25 cellular contexts compared by ENCODE assay signal in the genomic region with DNA sequence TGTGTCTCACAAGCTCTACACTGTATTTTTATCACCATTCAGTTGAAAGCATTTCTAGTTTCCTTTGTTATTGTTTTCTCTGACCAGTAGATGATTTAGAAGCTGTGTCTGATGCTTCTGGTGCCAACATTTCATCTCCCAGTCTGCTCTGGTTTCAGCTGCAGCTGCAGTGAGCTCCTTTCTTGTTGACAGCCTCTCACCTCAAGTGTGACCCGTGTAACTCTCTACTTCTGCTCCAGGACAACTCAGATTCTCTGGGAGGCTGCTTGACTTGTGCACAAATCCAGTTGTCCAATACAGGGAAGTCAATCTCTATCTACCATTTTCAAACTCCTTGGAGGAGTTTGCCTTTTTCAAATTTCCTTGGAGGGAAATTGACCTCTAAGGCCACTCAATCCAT.
"Had no signal": no experiment of that assay in that cellular context is flagged by ENCODE, and none has a peak within 500 bp of the region (broad histone marks: within the 10 kb centered on the region; RNA-seq: fewer than 3 reads in every experiment).

No MANE protein-coding gene starts in this region.

- H3K36me3 ChIP-seq: ascending aorta, Peyer's patch had no signal

- DNase-seq: activated CD4-positive, alpha-beta memory T cell treated with anti-CD3 and anti-CD28 coated beads for 36 hours; activated CD4-positive, alpha-beta T cell treated with anti-CD3 and anti-CD28 coated beads, Interleukin-2, amount 10 ng/mL, durations not matched to agents 7 days and 5 days; activated CD4-positive, CD25-positive, alpha-beta regulatory T cell; activated CD8-positive, alpha-beta memory T cell treated with anti-CD3 and anti-CD28 coated beads for 24 hours; activated effector memory CD4-positive, alpha-beta T cell treated with anti-CD3 and anti-CD28 coated beads, Interleukin-2, amount 50 U/mL, for 16 hours; activated naive CD4-positive, alpha-beta T cell treated with Interleukin-2 at 50 U/mL for 16 hours; activated naive CD8-positive, alpha-beta T cell treated with anti-CD3 and anti-CD28 coated beads, Interleukin-2, amount 50 U/mL, for 24 hours; activated T-cell treated with anti-CD3 and anti-CD28 coated beads, Interleukin-2, amount 50 U/mL, for 4 hours; amniotic stem cell; body of pancreas; central memory CD4-positive, alpha-beta T cell; cortex of kidney; KG1; NCI-H1694; NCI-H2081; NCI-H446; NCI-H526; NCI-H82; Peyer's patch; SIG-M5; T-cell; T-helper 2 cell had no signal

- H3K27ac ChIP-seq: ascending aorta, body of pancreas, Peyer's patch, VCaP had no signal

- ATAC-seq: activated naive CD4-positive, alpha-beta T cell treated with anti-CD3 and anti-CD28 coated beads, Interleukin-2, amount 50 U/mL, for 72 hours; activated naive CD8-positive, alpha-beta T cell treated with anti-CD3 and anti-CD28 coated beads, Interleukin-2, amount 50 U/mL, for 24 hours; activated T-cell treated with anti-CD3 and anti-CD28 coated beads, Interleukin-2, amount 50 U/mL, for 4 hours; body of pancreas; T-cell had no signal

- H3K4me1 ChIP-seq: ascending aorta, Peyer's patch had no signal

- H3K9me3 ChIP-seq: ascending aorta, body of pancreas, Peyer's patch had no signal

- H3K4me3 ChIP-seq: ascending aorta, body of pancreas, Peyer's patch had no signal

- H3K27me3 ChIP-seq: ascending aorta, body of pancreas, Peyer's patch had no signal
